In the genomic region with DNA sequence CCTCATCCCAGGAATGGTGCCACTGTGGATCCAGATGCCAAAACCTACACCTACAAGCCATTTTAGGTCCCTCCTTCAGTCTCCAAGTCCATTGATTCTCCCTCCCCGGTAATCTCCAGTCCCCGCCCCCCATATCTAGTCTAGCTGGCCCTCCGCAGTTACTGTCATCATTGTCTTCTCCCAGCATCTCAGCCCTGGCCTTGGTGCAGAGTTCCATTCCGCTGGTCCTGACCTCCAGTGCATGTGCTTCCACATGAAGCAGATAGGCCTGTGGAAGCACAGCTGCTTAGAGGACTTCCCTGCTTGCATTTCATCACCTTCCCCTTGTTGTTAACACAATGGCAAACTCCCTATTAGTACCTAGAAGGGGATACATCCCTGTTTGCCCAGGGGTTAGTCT, we compare ENCODE assay signal across 37 cellular contexts.
"Had no signal": no experiment of that assay in that cellular context is flagged by ENCODE, and none has a peak within 500 bp of the region (broad histone marks: within the 10 kb centered on the region; RNA-seq: fewer than 3 reads in every experiment).

No MANE protein-coding gene starts in this region.

- H3K4me3 ChIP-seq: adrenal gland, body of pancreas, breast epithelium had no signal

- H3K4me1 ChIP-seq: adrenal gland, body of pancreas, breast epithelium had no signal

- H3K27me3 Mint-ChIP-seq: activated B cell treated with CpG ODN at 0.5 μM for 24 hours; activated CD4-positive, alpha-beta memory T cell treated with anti-CD3 and anti-CD28 coated beads for 36 hours; activated CD4-positive, alpha-beta T cell treated with anti-CD3 and anti-CD28 coated beads, Interleukin-2, amount 10 ng/mL, durations not matched to agents 24 days and 14 days; activated naive CD8-positive, alpha-beta T cell treated with anti-CD3 and anti-CD28 coated beads for 36 hours had no signal

- H3K4me3 Mint-ChIP-seq: activated B cell treated with CpG ODN at 0.5 μM for 24 hours; activated CD4-positive, alpha-beta memory T cell treated with anti-CD3 and anti-CD28 coated beads for 36 hours; activated CD4-positive, alpha-beta T cell treated with anti-CD3 and anti-CD28 coated beads, Interleukin-2, amount 10 ng/mL, durations not matched to agents 24 days and 14 days; activated CD8-positive, alpha-beta T cell treated with anti-CD3 and anti-CD28 coated beads for 36 hours; activated naive CD4-positive, alpha-beta T cell treated with anti-CD3 and anti-CD28 coated beads for 36 hours; activated naive CD8-positive, alpha-beta T cell treated with anti-CD3 and anti-CD28 coated beads for 36 hours; activated T-cell treated with anti-CD3 and anti-CD28 coated beads, Interleukin-2, amount 50 U/mL, for 4 hours; activated T-cell treated with anti-CD3 and anti-CD28 coated beads, Interleukin-2, amount 50 U/mL, for 72 hours; activated T-helper 1 cell treated with anti-CD3 and anti-CD28 coated beads, Interleukin-12 subunit alpha, Interleukin-12 subunit beta, Interleukin-2, Interleukin-4 antibody, amounts not matched to agents 30 ng/mL and 10 ng/mL and 1 ng/mL, durations not matched to agents 14 hours and 24 hours and 36 hours; activated T-helper 17 cell treated with anti-CD3 and anti-CD28 coated beads, Interleukin-2, amount 50 U/mL, for 72 hours; T-helper 1 cell treated with Interleukin-12 subunit alpha and Interleukin-12 subunit beta and Interleukin-4 antibody, amounts not matched to agents 30 μg/mL and 1 μg/mL, for 36 hours; T-helper 2 cell treated with Interferon-gamma antibody and Interleukin-4, amounts not matched to agents 5 μg/mL and 100 μg/mL, for 36 hours had no signal

- H3K36me3 Mint-ChIP-seq: activated CD4-positive, alpha-beta memory T cell treated with anti-CD3 and anti-CD28 coated beads for 36 hours; activated naive CD4-positive, alpha-beta T cell treated with anti-CD3 and anti-CD28 coated beads, Interleukin-2, amount 50 U/mL, for 72 hours; activated naive CD8-positive, alpha-beta T cell treated with anti-CD3 and anti-CD28 coated beads for 36 hours had no signal

- H3K9me3 ChIP-seq: adrenal gland, body of pancreas, breast epithelium had no signal

- H3K36me3 ChIP-seq: adrenal gland, brain microvascular endothelial cell, breast epithelium had no signal

- H3K27ac ChIP-seq: adrenal gland, body of pancreas, brain microvascular endothelial cell, breast epithelium, VCaP had no signal

- FAIRE-seq: astrocyte, TTC549 had no signal

- H3K9me3 Mint-ChIP-seq: activated CD4-positive, alpha-beta memory T cell treated with anti-CD3 and anti-CD28 coated beads for 36 hours; activated CD4-positive, alpha-beta T cell treated with anti-CD3 and anti-CD28 coated beads, Interleukin-2, amount 10 ng/mL, durations not matched to agents 24 days and 14 days; activated CD8-positive, alpha-beta T cell treated with anti-CD3 and anti-CD28 coated beads for 36 hours; activated naive CD4-positive, alpha-beta T cell treated with anti-CD3 and anti-CD28 coated beads for 36 hours; activated T-cell treated with anti-CD3 and anti-CD28 coated beads, Interleukin-2, amount 50 U/mL, for 4 hours; activated T-cell treated with anti-CD3 and anti-CD28 coated beads, Interleukin-2, amount 50 U/mL, for 72 hours; activated T-helper 17 cell treated with anti-CD3 and anti-CD28 coated beads, Interleukin-2, amount 50 U/mL, for 72 hours; T-helper 1 cell treated with Interleukin-12 subunit alpha and Interleukin-12 subunit beta and Interleukin-4 antibody, amounts not matched to agents 30 μg/mL and 1 μg/mL, for 36 hours had no signal

- H3K27me3 ChIP-seq: adrenal gland, body of pancreas, brain microvascular endothelial cell, breast epithelium had no signal

- ATAC-seq: activated CD8-positive, alpha-beta T cell treated with anti-CD3 and anti-CD28 coated beads for 36 hours; activated naive CD4-positive, alpha-beta T cell treated with anti-CD3 and anti-CD28 coated beads, Interleukin-2, amount 50 U/mL, for 72 hours; activated T-cell treated with anti-CD3 and anti-CD28 coated beads, Interleukin-2, amount 50 U/mL, for 4 hours; activated T-cell treated with anti-CD3 and anti-CD28 coated beads, Interleukin-2, amount 50 U/mL, for 72 hours; activated T-helper 17 cell treated with anti-CD3 and anti-CD28 coated beads, Interleukin-2, amount 50 U/mL, for 72 hours; body of pancreas had no signal

- H3K27ac Mint-ChIP-seq: activated B cell treated with CpG ODN at 0.5 μM for 24 hours; activated CD4-positive, alpha-beta memory T cell treated with anti-CD3 and anti-CD28 coated beads for 36 hours; activated CD4-positive, alpha-beta T cell treated with anti-CD3 and anti-CD28 coated beads, Interleukin-2, amount 10 ng/mL, durations not matched to agents 24 days and 14 days; activated CD8-positive, alpha-beta T cell treated with anti-CD3 and anti-CD28 coated beads for 36 hours; activated naive CD4-positive, alpha-beta T cell treated with anti-CD3 and anti-CD28 coated beads for 36 hours; activated naive CD4-positive, alpha-beta T cell treated with anti-CD3 and anti-CD28 coated beads, Interleukin-2, amount 50 U/mL, for 72 hours; activated naive CD8-positive, alpha-beta T cell treated with anti-CD3 and anti-CD28 coated beads for 36 hours; activated T-cell treated with anti-CD3 and anti-CD28 coated beads, Interleukin-2, amount 50 U/mL, for 72 hours; activated T-helper 1 cell treated with anti-CD3 and anti-CD28 coated beads, Interleukin-12 subunit alpha, Interleukin-12 subunit beta, Interleukin-2, Interleukin-4 antibody, amounts not matched to agents 30 ng/mL and 10 ng/mL and 1 ng/mL, durations not matched to agents 14 hours and 24 hours and 36 hours; activated T-helper 17 cell treated with anti-CD3 and anti-CD28 coated beads, Interleukin-2, amount 50 U/mL, for 72 hours; T-helper 1 cell treated with Interleukin-12 subunit alpha and Interleukin-12 subunit beta and Interleukin-4 antibody, amounts not matched to agents 30 μg/mL and 1 μg/mL, for 36 hours; T-helper 2 cell treated with Interferon-gamma antibody and Interleukin-4, amounts not matched to agents 5 μg/mL and 100 μg/mL, for 36 hours had no signal

- DNase-seq: activated B cell treated with CpG ODN at 0.5 μM for 24 hours; activated CD4-positive, alpha-beta memory T cell treated with anti-CD3 and anti-CD28 coated beads for 36 hours; activated CD4-positive, alpha-beta T cell treated with anti-CD3 and anti-CD28 coated beads for 4 hours; activated CD4-positive, alpha-beta T cell treated with anti-CD3 and anti-CD28 coated beads, Interleukin-2, amount 10 ng/mL, durations not matched to agents 24 days and 14 days; activated CD4-positive, alpha-beta T cell treated with anti-CD3 and anti-CD28 coated beads, Interleukin-2, amount 50 U/mL, for 1 hour; activated CD4-positive, alpha-beta T cell treated with anti-CD3 and anti-CD28 coated beads, Interleukin-2, amount 50 U/mL, for 4 hours; activated CD4-positive, CD25-positive, alpha-beta regulatory T cell treated with anti-CD3 and anti-CD28 coated beads, Interleukin-2, amount 50 U/mL, for 72 hours; activated CD8-positive, alpha-beta memory T cell treated with anti-CD3 and anti-CD28 coated beads, Interleukin-2, amount 50 U/mL, for 4 hours; activated CD8-positive, alpha-beta T cell treated with anti-CD3 and anti-CD28 coated beads for 36 hours; activated effector memory CD4-positive, alpha-beta T cell treated with anti-CD3 and anti-CD28 coated beads, Interleukin-2, amount 50 U/mL, for 16 hours; activated gamma-delta T cell treated with Interleukin-2 at 50 U/mL for 16 hours; activated naive CD4-positive, alpha-beta T cell; activated naive CD4-positive, alpha-beta T cell treated with anti-CD3 and anti-CD28 coated beads for 36 hours; activated naive CD4-positive, alpha-beta T cell treated with anti-CD3 and anti-CD28 coated beads, Interleukin-2, amount 50 U/mL, for 16 hours; activated naive CD8-positive, alpha-beta T cell treated with anti-CD3 and anti-CD28 coated beads for 36 hours; activated T-cell treated with anti-CD3 and anti-CD28 coated beads for 4 hours; activated T-cell treated with anti-CD3 and anti-CD28 coated beads, Interleukin-2, amount 50 U/mL, for 1 hour; activated T-cell treated with anti-CD3 and anti-CD28 coated beads, Interleukin-2, amount 50 U/mL, for 4 hours; activated T-cell treated with anti-CD3 and anti-CD28 coated beads, Interleukin-2, amount 50 U/mL, for 72 hours; adrenal gland; amniotic stem cell; aorta; body of pancreas; brain microvascular endothelial cell; central memory CD4-positive, alpha-beta T cell; T-helper 1 cell; T-helper 2 cell; T-helper 9 cell had no signal

- H3K4me1 Mint-ChIP-seq: activated B cell treated with CpG ODN at 0.5 μM for 24 hours; activated CD4-positive, alpha-beta T cell treated with anti-CD3 and anti-CD28 coated beads, Interleukin-2, amount 10 ng/mL, durations not matched to agents 24 days and 14 days; activated naive CD8-positive, alpha-beta T cell treated with anti-CD3 and anti-CD28 coated beads for 36 hours; activated T-helper 17 cell treated with anti-CD3 and anti-CD28 coated beads, Interleukin-2, amount 50 U/mL, for 72 hours had no signal
